In genomic region chr1:225508538-225509375, GRCh38 we compare ENCODE assay signal across 10 cellular contexts.
A peak's percentile ranks its signal among the peaks of the same experiment; 100 is the strongest.
DNase-seq lines count a peak whose midpoint lies in the region; ATAC-seq, FAIRE-seq and TF ChIP-seq lines count a peak whose summit lies in the region.
"Had no signal": no experiment of that assay in that cellular context is flagged by ENCODE, and none has a peak within 500 bp of the region (broad histone marks: within the 10 kb centered on the region; RNA-seq: fewer than 3 reads in every experiment).

No MANE protein-coding gene starts in this region.

- H2AFZ ChIP-seq in HepG2 (ENCODE audit: low read length): no peak overlapping the region

- CTCF ChIA-PET in HepG2 (lab: Yijun Ruan, JAX; ENCODE audit: low intra/inter-chr PET ratio, low total read pairs): no interaction called here

- no peak overlapping the region for H3K4me3 ChIP-seq in HepG2 (replicated peaks in 1 of 3; ENCODE audit: insufficient read depth in 1 of 3, low read depth in 2 of 3, low read length in 3 of 3)
- H3K4me3 ChIP-seq in upper lobe of left lung: no peak overlapping the region

- H3K27me3 Mint-ChIP-seq in chondrocyte (ENCODE audit: low read depth): no peaks in the 10 kb centered on the region
- H3K27me3 Mint-ChIP-seq: IgD-negative memory B cell had no signal

- peaks cover 34% of the 10 kb centered on the region for H3K36me3 Mint-ChIP-seq in chondrocyte (ENCODE audit: low read depth)
- H3K36me3 Mint-ChIP-seq: IgD-negative memory B cell had no signal

- intact Hi-C loops in HepG2 (cut with micrococcal nuclease; ENCODE audit: unreplicated experiment): no loop called here

- H3K4me2 ChIP-seq in HepG2 (ENCODE audit: low read depth, low read length): no peak overlapping the region

- TF ChIP-seq CTCF in chondrocyte (IDR thresholded peaks at IDR 0.05): no peak
- TF ChIP-seq CTCF in HepG2 (CRISPR knock-in tag; IDR thresholded peaks at IDR 0.05): no peak
- no peak for TF ChIP-seq CTCF in upper lobe of left lung (IDR thresholded peaks at IDR 0.05)

- TF ChIP-seq EP300 in HepG2 (IDR thresholded peaks at IDR 0.05; ENCODE audit: low read depth in 2 of 2, low read length in 2 of 2): peak in 1 of 2 experiments; percentile 37; a peak in 1 of 4 replicates
- no peak for TF ChIP-seq EP300 in HepG2 (CRISPR knock-in tag; IDR thresholded peaks at IDR 0.05; ENCODE audit: borderline replicate concordance)
- TF ChIP-seq EP300 in upper lobe of left lung (IDR thresholded peaks at IDR 0.05): peak in 1 of 4 donors; percentile 10

- DNase-seq in EL: peak; percentile 96
- peak; percentile 79 for DNase-seq in NCI-H2107 treated with DMSO at 0.1 percent for 48 hours (lab: John Stamatoyannopoulos, UW; ENCODE audit: unreplicated experiment)
- DNase-seq in chondrocyte (ENCODE audit: low spot score): no peak
- DNase-seq in HepG2 (ENCODE audit: low spot score): peak; percentile 89
- no peak for DNase-seq in upper lobe of left lung

- H3K79me2 ChIP-seq in HepG2 (ENCODE audit: insufficient read depth, low read length): no peaks in the 10 kb centered on the region

- in situ Hi-C loops in HepG2 (cut with HindIII; ENCODE audit: extremely low pct_ligation_motif_present, low pct_unique_long_range_greater_than_20kb): no loop called here

- no peaks in the 10 kb centered on the region for H4K20me1 ChIP-seq in HepG2 (ENCODE audit: insufficient read depth, low read length)

- no peak for TF ChIP-seq RAD21 in HepG2 (CRISPR knock-in tag; IDR thresholded peaks at IDR 0.05)

- no TSS peak for BruUV-seq in HepG2 (replicated peaks; lab: Mats Ljungman, UMichigan)

- peaks cover 37% of the 10 kb centered on the region for H3K4me1 Mint-ChIP-seq in chondrocyte (ENCODE audit: low read depth)
- H3K4me1 Mint-ChIP-seq: IgD-negative memory B cell had no signal

- H3K27ac Mint-ChIP-seq in chondrocyte (ENCODE audit: unreplicated experiment): peak overlapping the region; percentile 97
- H3K27ac Mint-ChIP-seq: IgD-negative memory B cell had no signal

- no peaks in the 10 kb centered on the region for H3K27me3 ChIP-seq in HepG2 (ENCODE audit: control insufficient read depth in 1 of 2, insufficient read depth in 2 of 2, low read length in 2 of 2)
- no peaks in the 10 kb centered on the region for H3K27me3 ChIP-seq in upper lobe of left lung
- H3K27me3 ChIP-seq: neutrophil had no signal

- POLR2A ChIA-PET in HepG2 (lab: Yijun Ruan, JAX): interaction anchor here (0.6 to 1.5 kb wide), 2 partner anchors 191 to 260 kb away, joined by 3 to 4 read pairs; no protein-coding TSS in a partner anchor

- WGBS in HepG2 (ENCODE audit: low lambda C conversion rate): 81% methylated on average over 12 of the region's 12 CpGs
- 74 to 79% methylated on average over 11 to 12 of the region's 12 CpGs for WGBS in upper lobe of left lung, 2 donors

- H3K9ac ChIP-seq in HepG2 (ENCODE audit: insufficient read depth, low read depth, low read length): no peak overlapping the region

- peak overlapping the region; percentile 20 for H3K27ac ChIP-seq in HepG2 (ENCODE audit: extremely low read length, insufficient read depth, low read length)
- H3K27ac ChIP-seq in upper lobe of left lung: peak overlapping the region; percentile 48 to 76 (median 68)
- H3K27ac ChIP-seq: neutrophil had no signal

- no peaks in the 10 kb centered on the region for H3K9me3 ChIP-seq in HepG2 (ENCODE audit: low read length)
- no peaks in the 10 kb centered on the region for H3K9me3 ChIP-seq in upper lobe of left lung
- H3K9me3 ChIP-seq: neutrophil had no signal

- no peak for TF ChIP-seq POLR2A in HepG2 (IDR thresholded peaks at IDR 0.05; ENCODE audit: insufficient read depth in 1 of 2, low read depth in 2 of 2, low read length in 2 of 2)
- no peak for TF ChIP-seq POLR2A in upper lobe of left lung (IDR thresholded peaks at IDR 0.05)

- H3K9me3 Mint-ChIP-seq in chondrocyte (ENCODE audit: low read depth): no peaks in the 10 kb centered on the region
- H3K9me3 Mint-ChIP-seq: IgD-negative memory B cell had no signal

- ATAC-seq in HepG2 (peak; percentile 78), upper lobe of left lung (ENCODE audit: low FRiP score in 2 of 2) (peak; percentile 89 to 96), GM21381 (IDR thresholded peaks at IDR 0.05; ENCODE audit: unreplicated experiment) (no peak), GM18517 (IDR thresholded peaks at IDR 0.05; ENCODE audit: unreplicated experiment) (no peak), HG03439 (IDR thresholded peaks at IDR 0.05; ENCODE audit: unreplicated experiment) (no peak)

- H3K36me3 ChIP-seq in HepG2 (replicated peaks in 1 of 2; ENCODE audit: control insufficient read depth in 1 of 2, insufficient read depth in 2 of 2, low read length in 2 of 2): peaks cover 0 to 28% of the 10 kb centered on the region in 2 experiments; a peak in 4 of 5 replicates
- no peaks in the 10 kb centered on the region for H3K36me3 ChIP-seq in upper lobe of left lung
- H3K36me3 ChIP-seq: neutrophil had no signal

- no peak for FAIRE-seq in HepG2 (lab: Jason Lieb, UNC)

- H3K4me1 ChIP-seq in HepG2 (ENCODE audit: insufficient read depth, low read length) (peaks cover 8% of the 10 kb centered on the region; the same call in 1 of the 2 replicates), upper lobe of left lung (peaks cover 4 to 16% (median 9%) of the 10 kb centered on the region in 4 donors)

- peak overlapping the region; percentile 26 for H3K4me3 Mint-ChIP-seq in chondrocyte (ENCODE audit: unreplicated experiment)
- H3K4me3 Mint-ChIP-seq: IgD-negative memory B cell had no signal

TF ChIP-seq in HepG2, 621 proteins besides CTCF, POLR2A, EP300 and RAD21 (continues in another document):
- TF ChIP-seq SOX13 (IDR thresholded peaks at IDR 0.05) (peak; percentile 32; the same call in 1 of the 2 replicates), SOX13 (CRISPR knock-in tag; conservative IDR thresholded peaks at IDR 0.05 in 1 of 2, IDR thresholded peaks at IDR 0.05 in 1 of 2) (peak in 1 of 2 experiments; percentile 88; a peak in 2 of 4 replicates), CREB1 (IDR thresholded peaks at IDR 0.05) (peak; percentile 71), CREB1 (CRISPR knock-in tag; IDR thresholded peaks at IDR 0.05) (0 out of 2 replicates have a peak, but pooled peaks have one; percentile 44), NFYB (CRISPR knock-in tag; IDR thresholded peaks at IDR 0.05) (no peak), RXRB (CRISPR knock-in tag; IDR thresholded peaks at IDR 0.05; ENCODE audit: borderline replicate concordance) (0 out of 2 replicates have a peak, but pooled peaks have one; percentile 15), ZNF556 (CRISPR knock-in tag; IDR thresholded peaks at IDR 0.05; ENCODE audit: borderline replicate concordance) (no peak), ATF1 (CRISPR knock-in tag; IDR thresholded peaks at IDR 0.05) (0 out of 2 replicates have a peak, but pooled peaks have one; percentile 25), FOSL2 (CRISPR knock-in tag; IDR thresholded peaks at IDR 0.05) (peak; percentile 92), ZNF256 (CRISPR knock-in tag; conservative IDR thresholded peaks at IDR 0.05) (no peak), ATF3 (CRISPR knock-in tag; IDR thresholded peaks at IDR 0.05) (0 out of 2 replicates have a peak, but pooled peaks have one; percentile 14), HDAC1 (CRISPR knock-in tag; IDR thresholded peaks at IDR 0.05) (no peak), ZSCAN20 (CRISPR knock-in tag; IDR thresholded peaks at IDR 0.05; ENCODE audit: borderline replicate concordance) (no peak), REL (CRISPR knock-in tag; conservative IDR thresholded peaks at IDR 0.05) (no peak), ZNF790 (CRISPR knock-in tag; IDR thresholded peaks at IDR 0.05; ENCODE audit: borderline replicate concordance) (no peak), ZBTB21 (CRISPR knock-in tag; IDR thresholded peaks at IDR 0.05) (peak; percentile 94)
- TF ChIP-seq, protein P1, sequence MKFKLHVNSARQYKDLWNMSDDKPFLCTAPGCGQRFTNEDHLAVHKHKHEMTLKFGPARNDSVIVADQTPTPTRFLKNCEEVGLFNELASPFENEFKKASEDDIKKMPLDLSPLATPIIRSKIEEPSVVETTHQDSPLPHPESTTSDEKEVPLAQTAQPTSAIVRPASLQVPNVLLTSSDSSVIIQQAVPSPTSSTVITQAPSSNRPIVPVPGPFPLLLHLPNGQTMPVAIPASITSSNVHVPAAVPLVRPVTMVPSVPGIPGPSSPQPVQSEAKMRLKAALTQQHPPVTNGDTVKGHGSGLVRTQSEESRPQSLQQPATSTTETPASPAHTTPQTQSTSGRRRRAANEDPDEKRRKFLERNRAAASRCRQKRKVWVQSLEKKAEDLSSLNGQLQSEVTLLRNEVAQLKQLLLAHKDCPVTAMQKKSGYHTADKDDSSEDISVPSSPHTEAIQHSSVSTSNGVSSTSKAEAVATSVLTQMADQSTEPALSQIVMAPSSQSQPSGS (CRISPR knock-in tag; IDR thresholded peaks at IDR 0.05): no peak
- TF ChIP-seq, protein P2, sequence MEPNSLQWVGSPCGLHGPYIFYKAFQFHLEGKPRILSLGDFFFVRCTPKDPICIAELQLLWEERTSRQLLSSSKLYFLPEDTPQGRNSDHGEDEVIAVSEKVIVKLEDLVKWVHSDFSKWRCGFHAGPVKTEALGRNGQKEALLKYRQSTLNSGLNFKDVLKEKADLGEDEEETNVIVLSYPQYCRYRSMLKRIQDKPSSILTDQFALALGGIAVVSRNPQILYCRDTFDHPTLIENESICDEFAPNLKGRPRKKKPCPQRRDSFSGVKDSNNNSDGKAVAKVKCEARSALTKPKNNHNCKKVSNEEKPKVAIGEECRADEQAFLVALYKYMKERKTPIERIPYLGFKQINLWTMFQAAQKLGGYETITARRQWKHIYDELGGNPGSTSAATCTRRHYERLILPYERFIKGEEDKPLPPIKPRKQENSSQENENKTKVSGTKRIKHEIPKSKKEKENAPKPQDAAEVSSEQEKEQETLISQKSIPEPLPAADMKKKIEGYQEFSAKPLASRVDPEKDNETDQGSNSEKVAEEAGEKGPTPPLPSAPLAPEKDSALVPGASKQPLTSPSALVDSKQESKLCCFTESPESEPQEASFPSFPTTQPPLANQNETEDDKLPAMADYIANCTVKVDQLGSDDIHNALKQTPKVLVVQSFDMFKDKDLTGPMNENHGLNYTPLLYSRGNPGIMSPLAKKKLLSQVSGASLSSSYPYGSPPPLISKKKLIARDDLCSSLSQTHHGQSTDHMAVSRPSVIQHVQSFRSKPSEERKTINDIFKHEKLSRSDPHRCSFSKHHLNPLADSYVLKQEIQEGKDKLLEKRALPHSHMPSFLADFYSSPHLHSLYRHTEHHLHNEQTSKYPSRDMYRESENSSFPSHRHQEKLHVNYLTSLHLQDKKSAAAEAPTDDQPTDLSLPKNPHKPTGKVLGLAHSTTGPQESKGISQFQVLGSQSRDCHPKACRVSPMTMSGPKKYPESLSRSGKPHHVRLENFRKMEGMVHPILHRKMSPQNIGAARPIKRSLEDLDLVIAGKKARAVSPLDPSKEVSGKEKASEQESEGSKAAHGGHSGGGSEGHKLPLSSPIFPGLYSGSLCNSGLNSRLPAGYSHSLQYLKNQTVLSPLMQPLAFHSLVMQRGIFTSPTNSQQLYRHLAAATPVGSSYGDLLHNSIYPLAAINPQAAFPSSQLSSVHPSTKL (CRISPR knock-in tag; IDR thresholded peaks at IDR 0.05): peak; percentile 28; the same call in 1 of the 2 replicates

Comparison
In these comparisons a context has a peak if more than half of its experiments do, and no peak if none do; other contexts are left out.
1. DNase-seq: peak in EL (single experiment), NCI-H2107 treated with DMSO at 0.1 percent for 48 hours (single experiment) and HepG2 (single experiment); none in chondrocyte (single experiment) and upper lobe of left lung (0 of 2).
2. ATAC-seq: peak in HepG2 (single experiment) and upper lobe of left lung (2 of 2); none in GM21381 (single experiment), GM18517 (single experiment) and HG03439 (single experiment).